In the genomic region with DNA sequence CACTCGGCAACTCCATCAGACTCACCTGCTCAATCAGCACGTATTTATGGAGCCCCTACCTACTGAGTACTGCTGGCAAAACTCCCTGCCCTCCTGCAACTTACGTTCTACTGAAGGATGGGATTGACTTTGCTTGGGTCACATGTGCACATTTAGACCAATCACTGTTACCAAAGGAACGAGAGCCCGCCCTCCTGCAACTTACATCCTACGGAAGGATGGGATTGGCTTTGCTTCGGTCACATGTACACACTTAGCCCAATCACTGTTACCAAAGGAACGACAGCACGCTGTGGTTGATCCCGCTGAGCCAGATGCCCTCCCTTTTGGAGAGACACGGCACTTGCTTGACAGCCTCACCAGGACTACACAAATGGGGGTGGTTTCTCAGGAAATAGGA, we compare ENCODE assay signal across 17 cellular contexts.
"Had no signal": no experiment of that assay in that cellular context is flagged by ENCODE, and none has a peak within 500 bp of the region (broad histone marks: within the 10 kb centered on the region; RNA-seq: fewer than 3 reads in every experiment).

No MANE protein-coding gene starts in this region.

- H3K4me1 ChIP-seq: vagina had no signal

- H3K9me3 ChIP-seq: body of pancreas, vagina had no signal

- ATAC-seq: activated CD4-positive, CD25-positive, alpha-beta regulatory T cell treated with anti-CD3 and anti-CD28 coated beads, Interleukin-2, amount 50 U/mL, for 24 hours; activated CD8-positive, alpha-beta T cell treated with anti-CD3 and anti-CD28 coated beads, Interleukin-2, amount 10 ng/mL, durations not matched to agents 7 days and 5 days; body of pancreas; effector memory CD8-positive, alpha-beta T cell; left lobe of liver had no signal

- H3K36me3 ChIP-seq: vagina had no signal

- FAIRE-seq: kidney had no signal

- DNase-seq: activated CD4-positive, alpha-beta T cell treated with anti-CD3 and anti-CD28 coated beads, Interleukin-2, amount 10 ng/mL, durations not matched to agents 7 days and 5 days; activated CD8-positive, alpha-beta T cell treated with anti-CD3 and anti-CD28 coated beads, Interleukin-2, amount 10 ng/mL, durations not matched to agents 7 days and 5 days; activated naive CD4-positive, alpha-beta T cell treated with Interleukin-2 at 50 U/mL for 16 hours; activated T-cell treated with anti-CD3 and anti-CD28 coated beads, Interleukin-2, amount 50 U/mL, for 24 hours; body of pancreas; effector memory CD8-positive, alpha-beta T cell; foreskin fibroblast; kidney; midbrain; stimulated activated CD8-positive, alpha-beta memory T cell treated with anti-CD3 and anti-CD28 coated beads, Interleukin-4, amount 100 ng/mL, for 48 hours; stimulated activated naive CD4-positive, alpha-beta T cell treated with Interleukin-2 at 50 U/mL for 16 hours; T1000; trophoblast cell had no signal

- H3K4me3 ChIP-seq: body of pancreas, lung, vagina had no signal

- H3K27me3 ChIP-seq: body of pancreas, vagina had no signal

- H3K27ac ChIP-seq: body of pancreas, vagina had no signal
